ENCODE assay signal across 29 cellular contexts in the genomic region with DNA sequence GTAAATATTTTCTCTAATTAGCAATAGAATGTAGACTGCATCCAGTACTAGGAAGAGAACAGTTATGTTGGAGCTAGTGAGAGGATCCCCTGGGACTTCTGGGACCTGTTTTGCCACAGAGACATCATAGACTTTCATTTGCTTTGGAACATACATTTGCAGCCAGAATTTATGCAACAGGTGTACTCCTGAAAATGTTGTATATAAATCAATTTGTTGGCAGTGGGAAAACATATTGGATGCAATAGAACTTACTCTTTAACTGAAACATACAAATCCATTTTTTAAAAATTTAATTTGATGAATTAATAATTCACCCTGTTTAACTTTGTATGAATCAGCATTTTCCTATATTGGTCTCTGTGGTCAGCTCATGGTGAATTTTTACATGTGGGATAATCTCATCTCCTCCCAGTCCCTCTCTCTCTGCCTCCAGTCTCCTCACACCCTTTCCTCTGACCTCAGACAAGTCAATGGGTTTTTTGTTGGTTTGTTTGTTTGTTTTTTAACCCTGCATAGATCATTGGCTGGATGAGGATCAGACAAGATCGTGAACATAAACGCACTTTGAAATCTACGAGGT.
A peak's percentile ranks its signal among the peaks of the same experiment; 100 is the strongest.
DNase-seq lines count a peak whose midpoint lies in the region; ATAC-seq and TF ChIP-seq lines count a peak whose summit lies in the region.
"Had no signal": no experiment of that assay in that cellular context is flagged by ENCODE, and none has a peak within 500 bp of the region (broad histone marks: within the 10 kb centered on the region; RNA-seq: fewer than 3 reads in every experiment).

No MANE protein-coding gene starts in this region.

- H3K9me3 Mint-ChIP-seq in activated CD8-positive, alpha-beta T cell treated with anti-CD3 and anti-CD28 coated beads, Interleukin-2, amount 10 ng/mL, durations not matched to agents 7 days and 5 days (ENCODE audit: insufficient read depth) = no peaks in the 10 kb centered on the region

- peaks cover 47% of the 10 kb centered on the region for H3K4me1 Mint-ChIP-seq in activated CD8-positive, alpha-beta T cell treated with anti-CD3 and anti-CD28 coated beads, Interleukin-2, amount 10 ng/mL, durations not matched to agents 7 days and 5 days (ENCODE audit: low read depth)

- H3K27me3 Mint-ChIP-seq in activated CD8-positive, alpha-beta T cell treated with anti-CD3 and anti-CD28 coated beads, Interleukin-2, amount 10 ng/mL, durations not matched to agents 7 days and 5 days (ENCODE audit: low read depth) = peaks cover 35% of the 10 kb centered on the region

- no peak for ATAC-seq in HG02970 (IDR thresholded peaks at IDR 0.05; ENCODE audit: low FRiP score, unreplicated experiment)
- no peak for ATAC-seq in HG03442 (IDR thresholded peaks at IDR 0.05; ENCODE audit: unreplicated experiment)
- no peak for ATAC-seq in activated CD8-positive, alpha-beta T cell treated with anti-CD3 and anti-CD28 coated beads, Interleukin-2, amount 10 ng/mL, durations not matched to agents 7 days and 5 days
- ATAC-seq: activated CD4-positive, alpha-beta T cell treated with anti-CD3 and anti-CD28 coated beads for 36 hours; HCT116; naive thymus-derived CD8-positive, alpha-beta T cell had no signal

- H3K4me3 Mint-ChIP-seq in activated CD8-positive, alpha-beta T cell treated with anti-CD3 and anti-CD28 coated beads, Interleukin-2, amount 10 ng/mL, durations not matched to agents 7 days and 5 days = no peak overlapping the region
- H3K4me3 Mint-ChIP-seq: activated CD4-positive, alpha-beta T cell treated with anti-CD3 and anti-CD28 coated beads for 36 hours; activated naive CD8-positive, alpha-beta T cell; naive thymus-derived CD8-positive, alpha-beta T cell had no signal

- no peak overlapping the region for H2AFZ ChIP-seq in PC-9
- H2AFZ ChIP-seq: hepatocyte had no signal

- DNase-seq in PC-9 (no peak), kidney tubule cell (ENCODE audit: low spot score) (peak; percentile 14), anterior cingulate cortex (lab: John Stamatoyannopoulos, UW) (no peak)
- no peak for DNase-seq in activated CD8-positive, alpha-beta T cell treated with anti-CD3 and anti-CD28 coated beads, Interleukin-2, amount 10 ng/mL, durations not matched to agents 7 days and 5 days
- DNase-seq: activated CD4-positive, alpha-beta T cell treated with anti-CD3 and anti-CD28 coated beads for 36 hours; activated CD8-positive, alpha-beta memory T cell treated with anti-CD3 and anti-CD28 coated beads for 24 hours; activated T-cell treated with anti-CD3 and anti-CD28 coated beads for 4 hours; DMS79 treated with DMSO at 0.1 percent for 48 hours; effector CD8-positive, alpha-beta T cell; GF-D8; MM.1S; naive thymus-derived CD8-positive, alpha-beta T cell; NCI-H2029 treated with DMSO at 0.1 percent for 48 hours; NCI-H345; stimulated activated naive CD4-positive, alpha-beta T cell treated with Interleukin-2 at 50 U/mL for 16 hours; testis had no signal

- POLR2A ChIA-PET in HEK293 (lab: Yijun Ruan, JAX) (no interaction called here), PC-9 (lab: Charles Lee; ENCODE audit: unreplicated experiment) (interaction anchor here (0.6 kb wide), 1 partner anchor 10 kb away, joined by 3 read pairs; no protein-coding TSS in a partner anchor)
- POLR2A ChIA-PET in activated CD8-positive, alpha-beta T cell treated with anti-CD3 and anti-CD28 coated beads, Interleukin-2, amount 10 ng/mL, durations not matched to agents 7 days and 5 days (lab: Charles Lee) = no interaction called here

- no peak overlapping the region for H3K27ac Mint-ChIP-seq in activated CD8-positive, alpha-beta T cell treated with anti-CD3 and anti-CD28 coated beads, Interleukin-2, amount 10 ng/mL, durations not matched to agents 7 days and 5 days
- H3K27ac Mint-ChIP-seq: activated CD4-positive, alpha-beta T cell treated with anti-CD3 and anti-CD28 coated beads for 36 hours; activated naive CD8-positive, alpha-beta T cell had no signal

- peaks cover 30 to 56% (median 43%) of the 10 kb centered on the region in 10 experiments for H3K4me1 ChIP-seq in BLaER1 treated with 17β-estradiol and CSF1 and Interleukin-3, amounts not matched to agents 10 nM and 100 nM
- H3K4me1 ChIP-seq in HEK293 (ENCODE audit: control insufficient read depth, insufficient read depth, low read length) = peaks cover 14% of the 10 kb centered on the region
- H3K4me1 ChIP-seq in PC-9 (replicated peaks; ENCODE audit: insufficient read depth) = peaks cover 40% of the 10 kb centered on the region
- H3K4me1 ChIP-seq: ascending aorta, testis had no signal

- TF ChIP-seq CTCF in HEK293 (tag by site-specific recombination; IDR thresholded peaks at IDR 0.05) (no peak), PC-9 (conservative IDR thresholded peaks at IDR 0.05) (no peak)

- H3K9me2 ChIP-seq in PC-9 (ENCODE audit: insufficient read depth) = no peaks in the 10 kb centered on the region

- peaks cover 0 to 13% (median 5%) of the 10 kb centered on the region in 11 experiments; a peak in 6 of 22 replicates for H3K9me3 ChIP-seq in BLaER1 treated with 17β-estradiol and CSF1 and Interleukin-3, amounts not matched to agents 10 nM and 100 nM (replicated peaks in 1 of 11)
- H3K9me3 ChIP-seq in HEK293 (ENCODE audit: control insufficient read depth, insufficient read depth, low read depth, low read length) = no peaks in the 10 kb centered on the region
- H3K9me3 ChIP-seq in PC-9 (ENCODE audit: insufficient read depth, low read depth) = 0 out of 2 replicates have a peak, but pooled peaks cover 3% of the 10 kb centered on the region
- H3K9me3 ChIP-seq: ascending aorta, testis had no signal

- TSS peak; percentile 47 for BruUV-seq in PC-9 (replicated peaks; lab: Mats Ljungman, UMichigan)

- no peak overlapping the region; a peak in 1 of 22 replicates for H3K27ac ChIP-seq in BLaER1 treated with 17β-estradiol and CSF1 and Interleukin-3, amounts not matched to agents 10 nM and 100 nM
- no peak overlapping the region for H3K27ac ChIP-seq in HEK293 (ENCODE audit: extremely low read depth, low read depth, low read length)
- peak overlapping the region; percentile 54 for H3K27ac ChIP-seq in PC-9
- H3K27ac ChIP-seq: ascending aorta, cardiac muscle cell, coronary artery, epithelial cell of prostate, hepatocyte, testis, VCaP had no signal

- intact Hi-C loops in PC-9 (cut with micrococcal nuclease; ENCODE audit: unreplicated experiment) = loop anchor here (5.0 kb wide), 1 partner anchor 708 kb away; a partner anchor contains a TSS

- peak overlapping the region; percentile 3 to 72 (median 39); a peak in 17 of 22 replicates for H3K4me2 ChIP-seq in BLaER1 treated with 17β-estradiol and CSF1 and Interleukin-3, amounts not matched to agents 10 nM and 100 nM
- peak overlapping the region; percentile 46 for H3K4me2 ChIP-seq in PC-9
- H3K4me2 ChIP-seq: hepatocyte had no signal

- no peak overlapping the region for H3K4me3 ChIP-seq in BLaER1 treated with 17β-estradiol and CSF1 and Interleukin-3, amounts not matched to agents 10 nM and 100 nM
- H3K4me3 ChIP-seq in HEK293 (ENCODE audit: low read depth, low read length) (no peak overlapping the region), PC-9 (no peak overlapping the region)
- H3K4me3 ChIP-seq: ascending aorta, cardiac muscle cell, coronary artery, hepatocyte, lung, testis had no signal

- peaks cover 0 to 36% (median 0%) of the 10 kb centered on the region in 11 experiments; a peak in 4 of 22 replicates for H3K27me3 ChIP-seq in BLaER1 treated with 17β-estradiol and CSF1 and Interleukin-3, amounts not matched to agents 10 nM and 100 nM
- H3K27me3 ChIP-seq in PC-9 (ENCODE audit: insufficient read depth, low read depth) = no peaks in the 10 kb centered on the region
- H3K27me3 ChIP-seq: ascending aorta, cardiac muscle cell, hepatocyte, testis had no signal

- CTCF ChIA-PET in HEK293 (lab: Yijun Ruan, JAX) (no interaction called here), PC-9 (lab: Charles Lee) (no interaction called here)
- CTCF ChIA-PET in activated CD8-positive, alpha-beta T cell treated with anti-CD3 and anti-CD28 coated beads, Interleukin-2, amount 10 ng/mL, durations not matched to agents 7 days and 5 days (lab: Charles Lee) = interaction anchor here (0.6 to 1.3 kb wide), 2 partner anchors 192 to 286 kb away, joined by 4 read pairs; no protein-coding TSS in a partner anchor

- H3K36me3 Mint-ChIP-seq in activated CD8-positive, alpha-beta T cell treated with anti-CD3 and anti-CD28 coated beads, Interleukin-2, amount 10 ng/mL, durations not matched to agents 7 days and 5 days (ENCODE audit: low read depth) = peaks cover 2% of the 10 kb centered on the region
- H3K36me3 Mint-ChIP-seq: activated naive CD8-positive, alpha-beta T cell; naive thymus-derived CD8-positive, alpha-beta T cell had no signal

- no peaks in the 10 kb centered on the region for H4K20me1 ChIP-seq in BLaER1 treated with 17β-estradiol and CSF1 and Interleukin-3, amounts not matched to agents 10 nM and 100 nM
- H4K20me1 ChIP-seq in PC-9 (ENCODE audit: insufficient read depth) = no peaks in the 10 kb centered on the region

- H3K79me2 ChIP-seq in PC-9 (ENCODE audit: low read depth) = no peaks in the 10 kb centered on the region
- H3K79me2 ChIP-seq: hepatocyte had no signal

- no peaks in the 10 kb centered on the region for H3K36me3 ChIP-seq in BLaER1 treated with 17β-estradiol and CSF1 and Interleukin-3, amounts not matched to agents 10 nM and 100 nM
- H3K36me3 ChIP-seq in HEK293 (ENCODE audit: control insufficient read depth in 2 of 2, insufficient read depth in 1 of 2, low read length in 2 of 2) (no peaks in the 10 kb centered on the region), PC-9 (ENCODE audit: low read depth) (no peaks in the 10 kb centered on the region)
- H3K36me3 ChIP-seq: ascending aorta, cardiac muscle cell had no signal

- peaks cover 15% of the 10 kb centered on the region; the same call in 1 of the 2 replicates for H3F3A ChIP-seq in PC-9 (ENCODE audit: insufficient read depth, low read depth)

- H3K9ac ChIP-seq in BLaER1 treated with 17β-estradiol and CSF1 and Interleukin-3, amounts not matched to agents 10 nM and 100 nM = no peak overlapping the region

TF ChIP-seq in HEK293, 187 proteins besides CTCF, POLR2A, EP300 and RAD21 (continues in another document):
- TF ChIP-seq ZSCAN30 (tag by site-specific recombination; IDR thresholded peaks at IDR 0.05) (no peak), SCRT2 (tag by site-specific recombination; IDR thresholded peaks at IDR 0.05) (peak; percentile 93), ZNF837 (tag by site-specific recombination; IDR thresholded peaks at IDR 0.05) (no peak)
